Comparison of ENCODE assay signal across 8 cellular contexts in genomic region chr14:36069535-36069900, GRCh38.
DNase-seq lines count a peak whose midpoint lies in the region; ATAC-seq lines count a peak whose summit lies in the region.

No MANE protein-coding gene starts in this region.

- no peak overlapping the region for H3K27ac Mint-ChIP-seq in CD4-positive, alpha-beta memory T cell

- no peak overlapping the region for H3K4me3 ChIP-seq in CD4-positive, alpha-beta memory T cell (ENCODE audit: low read length in 2 of 2)

- H3K4me1 Mint-ChIP-seq in CD4-positive, alpha-beta memory T cell = no peaks in the 10 kb centered on the region

- H3K27me3 ChIP-seq in CD4-positive, alpha-beta memory T cell (ENCODE audit: insufficient read depth, low read length) = no peaks in the 10 kb centered on the region

- POLR2A ChIA-PET in CD4-positive, alpha-beta memory T cell (lab: Charles Lee; ENCODE audit: partially characterized antibody) = no interaction called here

- H3K9me3 ChIP-seq in CD4-positive, alpha-beta memory T cell (ENCODE audit: control insufficient read depth in 1 of 2, low read length in 2 of 2) = no peaks in the 10 kb centered on the region

- H3K36me3 ChIP-seq in CD4-positive, alpha-beta memory T cell (ENCODE audit: insufficient read depth, low read length) = no peaks in the 10 kb centered on the region

- peak in 4 of 5 donors; percentile 8 to 30 (median 26) for DNase-seq in CD4-positive, alpha-beta memory T cell
- DNase-seq in NCI-H345 (lab: John Stamatoyannopoulos, UW) (peak; percentile 53), hippocampal formation (lab: John Stamatoyannopoulos, UW) (peak; percentile 27 to 41)
- peak; percentile 14 for DNase-seq in activated naive CD4-positive, alpha-beta T cell treated with anti-CD3 and anti-CD28 coated beads, Interleukin-2, amount 50 U/mL, for 16 hours
- peak; percentile 13 for DNase-seq in stimulated activated CD4-positive, alpha-beta T cell treated with anti-CD3 and anti-CD28 coated beads, Interleukin-1b, Interleukin-23, amount 100 ng/mL, for 48 hours

- intact Hi-C loops in CD4-positive, alpha-beta memory T cell (cut with micrococcal nuclease) = loop anchor here (1.0 kb wide), 2 partner anchors 186 to 190 kb away; no protein-coding TSS in a partner anchor

- CTCF ChIA-PET in CD4-positive, alpha-beta memory T cell (lab: Charles Lee; ENCODE audit: partially characterized antibody) = interaction anchor here (0.6 to 3.3 kb wide), 8 partner anchors 9 to 631 kb away, joined by 3 to 22 read pairs (median 6); no protein-coding TSS in a partner anchor

- ATAC-seq in GM18907 (IDR thresholded peaks at IDR 0.05; ENCODE audit: unreplicated experiment) (peak; percentile 72), HG03354 (IDR thresholded peaks at IDR 0.05; ENCODE audit: poor library complexity, severe bottlenecking, unreplicated experiment) (peak; percentile 77), HG03469 (IDR thresholded peaks at IDR 0.05; ENCODE audit: unreplicated experiment) (no peak)

- no peak overlapping the region for H3K27ac ChIP-seq in CD4-positive, alpha-beta memory T cell (ENCODE audit: low read depth, low read length)

- H3K36me3 Mint-ChIP-seq in CD4-positive, alpha-beta memory T cell = no peaks in the 10 kb centered on the region

- H3K27me3 Mint-ChIP-seq in CD4-positive, alpha-beta memory T cell = peaks cover 10 to 16% of the 10 kb centered on the region in 2 donors

- no peaks in the 10 kb centered on the region for H3K4me1 ChIP-seq in CD4-positive, alpha-beta memory T cell (ENCODE audit: insufficient read depth, low read length)

- no peak overlapping the region for H3K4me3 Mint-ChIP-seq in CD4-positive, alpha-beta memory T cell

- H3K9me3 Mint-ChIP-seq in CD4-positive, alpha-beta memory T cell = no peaks in the 10 kb centered on the region
